Comparison of ENCODE assay signal across 1 cellular context in genomic region chr1:200526709-200527612, GRCh38.
TF ChIP-seq lines count a peak whose summit lies in the region.

No MANE protein-coding gene starts in this region.

TF ChIP-seq in HepG2, 621 proteins besides CTCF, POLR2A, EP300 and RAD21:
- TF ChIP-seq HNF1A (IDR thresholded peaks at IDR 0.05; ENCODE audit: low read depth) (no peak), HNF1A (CRISPR knock-in tag; IDR thresholded peaks at IDR 0.05; ENCODE audit: borderline replicate concordance) (no peak), TBP (CRISPR knock-in tag; IDR thresholded peaks at IDR 0.05) (no peak), CERS6 (CRISPR knock-in tag; IDR thresholded peaks at IDR 0.05) (no peak), ZNF674 (CRISPR knock-in tag; IDR thresholded peaks at IDR 0.05; ENCODE audit: low read depth) (no peak), CBX1 (IDR thresholded peaks at IDR 0.05; ENCODE audit: low read depth) (no peak), THAP11 (CRISPR knock-in tag; IDR thresholded peaks at IDR 0.05) (no peak), ZNF781 (CRISPR knock-in tag; IDR thresholded peaks at IDR 0.05; ENCODE audit: borderline replicate concordance, not compliant biosample characterization) (no peak), ZFP90 (CRISPR knock-in tag; IDR thresholded peaks at IDR 0.05; ENCODE audit: borderline replicate concordance) (no peak), ZGPAT (CRISPR knock-in tag; IDR thresholded peaks at IDR 0.05) (no peak), TRIM24 (CRISPR knock-in tag; IDR thresholded peaks at IDR 0.05) (no peak), FOXJ3 (CRISPR knock-in tag; IDR thresholded peaks at IDR 0.05; ENCODE audit: borderline replicate concordance) (no peak), ZNF318 (CRISPR knock-in tag; IDR thresholded peaks at IDR 0.05) (no peak), ZNF468 (CRISPR knock-in tag; IDR thresholded peaks at IDR 0.05) (no peak), ZBTB7B (CRISPR knock-in tag; IDR thresholded peaks at IDR 0.05) (no peak)
